In genomic region chr19:35545001-35545854, GRCh38 we compare ENCODE assay signal across 8 cellular contexts. TPM values are rescaled to one million over a fixed set of nuclear protein-coding genes. Genes with fewer than 3 reads are reported as not detected.
DNase-seq lines count a peak whose midpoint lies in the region; ATAC-seq and TF ChIP-seq lines count a peak whose summit lies in the region.

Gene TMEM147, plus strand, starts transcription at chr19:35545626. Its CDS starts 114 bp downstream, at chr19:35545740.

- TF ChIP-seq EP300 in neural cell (conservative IDR thresholded peaks at IDR 0.05; ENCODE audit: poor library complexity, severe bottlenecking): peak; percentile 46

- peak; percentile 86 for TF ChIP-seq POLR2A in Raji (IDR thresholded peaks at IDR 0.05; ENCODE audit: insufficient read depth, low read depth, low read length)

- H3K27ac ChIP-seq in neural cell (ENCODE audit: low read length): peak within 1 kb of the TSS; percentile 75

- H3K27me3 Mint-ChIP-seq in stimulated activated naive CD8-positive, alpha-beta T cell treated with anti-CD3 and anti-CD28 coated beads, Interleukin-15, amount 100 ng/mL, for 72 hours: no peaks in the 10 kb centered on the region

- H3K4me1 Mint-ChIP-seq in stimulated activated naive CD8-positive, alpha-beta T cell treated with anti-CD3 and anti-CD28 coated beads, Interleukin-15, amount 100 ng/mL, for 72 hours: peaks cover 69% of the 10 kb centered on the region

- no peaks in the 10 kb centered on the region for H3K9me3 Mint-ChIP-seq in stimulated activated naive CD8-positive, alpha-beta T cell treated with anti-CD3 and anti-CD28 coated beads, Interleukin-15, amount 100 ng/mL, for 72 hours

- no peaks in the 10 kb centered on the region for H3K9me2 ChIP-seq in neural cell (ENCODE audit: insufficient read depth, low read length)

- ATAC-seq in GM21825 (IDR thresholded peaks at IDR 0.05; ENCODE audit: unreplicated experiment): peak; percentile 74
- peak; percentile 90 for ATAC-seq in stimulated activated naive CD8-positive, alpha-beta T cell treated with anti-CD3 and anti-CD28 coated beads, Interleukin-15, amount 100 ng/mL, for 72 hours

- H3K27me3 ChIP-seq in neural cell (ENCODE audit: insufficient read depth, low read depth, low read length): no peaks in the 10 kb centered on the region

- peaks cover 18% of the 10 kb centered on the region for H3K79me2 ChIP-seq in neural cell (replicated peaks; ENCODE audit: insufficient read depth, low read length)

- H3K4me3 Mint-ChIP-seq in stimulated activated naive CD8-positive, alpha-beta T cell treated with anti-CD3 and anti-CD28 coated beads, Interleukin-15, amount 100 ng/mL, for 72 hours: peak within 1 kb of the TSS; percentile 98

- H3K27ac Mint-ChIP-seq in stimulated activated naive CD8-positive, alpha-beta T cell treated with anti-CD3 and anti-CD28 coated beads, Interleukin-15, amount 100 ng/mL, for 72 hours: peak within 1 kb of the TSS; percentile 94 to 98

- no peaks in the 10 kb centered on the region for H3F3A ChIP-seq in neural cell (ENCODE audit: insufficient read depth, low read length, poor library complexity, severe bottlenecking)

- H3K9me3 ChIP-seq in neural cell (ENCODE audit: low read length): no peaks in the 10 kb centered on the region

- TF ChIP-seq RAD21 in neural cell (conservative IDR thresholded peaks at IDR 0.05): no peak

- TF ChIP-seq CTCF in LNCaP clone FGC (IDR thresholded peaks at IDR 0.05; ENCODE audit: control insufficient read depth, extremely low read depth, insufficient read depth) (no peak), neural cell (IDR thresholded peaks at IDR 0.05; ENCODE audit: poor library complexity, severe bottlenecking) (no peak)

- H3K9ac ChIP-seq in neural cell (ENCODE audit: low read length): peak within 1 kb of the TSS; percentile 94

- H4K20me1 ChIP-seq in neural cell (ENCODE audit: insufficient read depth): no peaks in the 10 kb centered on the region

- peak within 1 kb of the TSS; percentile 98 for H3K4me3 ChIP-seq in LNCaP clone FGC (ENCODE audit: low read depth, low read length)
- H3K4me3 ChIP-seq in neural cell (ENCODE audit: low read length): peak within 1 kb of the TSS; percentile 99

- H3K36me3 ChIP-seq in neural cell (ENCODE audit: insufficient read depth, low read length): no peaks in the 10 kb centered on the region

- peak within 1 kb of the TSS; percentile 98 for H3K4me2 ChIP-seq in neural cell (ENCODE audit: low read length)

- peak within 1 kb of the TSS; percentile 87 for H2AFZ ChIP-seq in neural cell (ENCODE audit: low read depth, low read length)

- peak; percentile 57 for DNase-seq in DMS79 (lab: John Stamatoyannopoulos, UW)
- DNase-seq in LNCaP clone FGC (ENCODE audit: low read depth): peak; percentile 59
- DNase-seq in activated effector memory CD4-positive, alpha-beta T cell treated with anti-CD3 and anti-CD28 coated beads, Interleukin-2, amount 50 U/mL, for 16 hours: peak; percentile 92
- DNase-seq in fibroblast of the conjunctiva (ENCODE audit: low read depth): peak; percentile 68
- peak; percentile 79 to 85 for DNase-seq in stimulated activated naive CD8-positive, alpha-beta T cell treated with anti-CD3 and anti-CD28 coated beads, Interleukin-15, amount 100 ng/mL, for 72 hours

TF ChIP-seq in neural cell, 6 proteins besides CTCF, POLR2A, EP300 and RAD21:
- peak; percentile 37 for TF ChIP-seq SMC3 (conservative IDR thresholded peaks at IDR 0.05; ENCODE audit: poor library complexity)
- TF ChIP-seq REST (IDR thresholded peaks at IDR 0.05; ENCODE audit: borderline replicate concordance): no peak
- peak; percentile 79 for TF ChIP-seq POLR2AphosphoS5 (IDR thresholded peaks at IDR 0.05)
- TF ChIP-seq MXI1 (conservative IDR thresholded peaks at IDR 0.05; ENCODE audit: poor library complexity, severe bottlenecking): peak; percentile 92
- no peak for TF ChIP-seq TAF1 (IDR thresholded peaks at IDR 0.05; ENCODE audit: low read depth)

RNA-seq across cellular contexts. Expression of gene TMEM147, which starts in this region (rescaled TPM):
- 106 and 108 TPM in 2 replicates for polyA plus RNA-seq in neural cell
- polyA minus RNA-seq in neural cell: 37.7 and 37.9 TPM in 2 replicates

Comparison
In these comparisons a context has a peak if more than half of its experiments do, and no peak if none do; other contexts are left out.
1. Peak in every context shown above with its lines: DNase-seq, ATAC-seq, H3K4me3 ChIP-seq and H3K27ac ChIP-seq.